Comparison of ENCODE assay signal across 18 cellular contexts in the genomic region with DNA sequence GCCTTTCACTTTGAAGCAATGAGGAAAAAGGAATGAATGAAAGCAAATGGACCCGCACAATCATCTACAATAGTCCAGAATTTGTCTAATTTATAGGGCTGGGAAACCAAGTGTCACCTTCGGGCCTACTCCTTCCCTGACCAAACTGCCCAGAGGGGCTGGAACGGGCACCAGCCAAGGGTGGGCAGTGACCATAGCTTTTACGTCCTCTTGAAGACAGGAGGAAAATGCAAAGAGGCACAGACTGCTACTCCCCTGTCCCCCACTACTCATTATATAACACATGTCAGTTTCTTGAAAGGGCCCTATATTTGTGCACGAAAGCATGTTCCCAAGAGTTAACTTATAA.
DNase-seq lines count a peak whose midpoint lies in the region; ATAC-seq and TF ChIP-seq lines count a peak whose summit lies in the region.
"Had no signal": no experiment of that assay in that cellular context is flagged by ENCODE, and none has a peak within 500 bp of the region (broad histone marks: within the 10 kb centered on the region; RNA-seq: fewer than 3 reads in every experiment).

No MANE protein-coding gene starts in this region.

- H3K4me1 Mint-ChIP-seq in Caco-2 (ENCODE audit: low read depth, unreplicated experiment) = peaks cover 34% of the 10 kb centered on the region
- no peaks in the 10 kb centered on the region for H3K4me1 Mint-ChIP-seq in endothelial cell (ENCODE audit: unreplicated experiment)
- H3K4me1 Mint-ChIP-seq in activated CD4-positive, alpha-beta memory T cell treated with anti-CD3 and anti-CD28 coated beads for 36 hours (ENCODE audit: low read depth) = peaks cover 5% of the 10 kb centered on the region
- H3K4me1 Mint-ChIP-seq in HFFc6 (ENCODE audit: low read depth) = peaks cover 31% of the 10 kb centered on the region

- H3K4me1 ChIP-seq in Caco-2 (peaks cover 17% of the 10 kb centered on the region), mucosa of stomach (ENCODE audit: control insufficient read depth, insufficient read depth, low read length) (peaks cover 18% of the 10 kb centered on the region), prostate gland (replicated peaks) (peaks cover 35% of the 10 kb centered on the region)

- WGBS in prostate gland = 91% methylated on average over 5 of the region's 5 CpGs

- H3K9ac ChIP-seq in mucosa of stomach (ENCODE audit: low read length) = peak overlapping the region; percentile 14

- H3K4me3 ChIP-seq in Caco-2 (ENCODE audit: low read depth, low read length) = no peak overlapping the region
- no peak overlapping the region for H3K4me3 ChIP-seq in mucosa of stomach (ENCODE audit: low read length)
- no peak overlapping the region for H3K4me3 ChIP-seq in prostate gland

- H3K27me3 ChIP-seq in Caco-2 (replicated peaks; ENCODE audit: control insufficient read depth, insufficient read depth, low read length) = no peaks in the 10 kb centered on the region
- H3K27me3 ChIP-seq in mucosa of stomach (ENCODE audit: control insufficient read depth, insufficient read depth, low read length) = no peaks in the 10 kb centered on the region
- no peaks in the 10 kb centered on the region for H3K27me3 ChIP-seq in prostate gland (replicated peaks; ENCODE audit: insufficient read depth)
- H3K27me3 ChIP-seq: BE2C had no signal

- H3K27ac Mint-ChIP-seq in Caco-2 (ENCODE audit: unreplicated experiment) = peak overlapping the region; percentile 43
- H3K27ac Mint-ChIP-seq in endothelial cell (ENCODE audit: unreplicated experiment) = no peak overlapping the region
- no peak overlapping the region for H3K27ac Mint-ChIP-seq in activated CD4-positive, alpha-beta memory T cell treated with anti-CD3 and anti-CD28 coated beads for 36 hours
- no peak overlapping the region for H3K27ac Mint-ChIP-seq in HFFc6
- H3K27ac Mint-ChIP-seq: CD4-positive, alpha-beta T cell; IgD-negative memory B cell had no signal

- TF ChIP-seq CTCF in C4-2B (conservative IDR thresholded peaks at IDR 0.05) (no peak), Caco-2 (IDR thresholded peaks at IDR 0.05; ENCODE audit: insufficient read depth in 1 of 2, low read depth in 1 of 2, low read length in 1 of 2, severe bottlenecking in 1 of 2, unreplicated experiment in 1 of 2) (no peak), prostate gland (IDR thresholded peaks at IDR 0.05) (no peak), endothelial cell (IDR thresholded peaks at IDR 0.05; ENCODE audit: unreplicated experiment) (no peak), HFFc6 (IDR thresholded peaks at IDR 0.05) (no peak)

- no TSS peak for BruUV-seq in Caco-2 (replicated peaks; lab: Mats Ljungman, UMichigan)

- H3K36me3 ChIP-seq in Caco-2 (ENCODE audit: control insufficient read depth, insufficient read depth, low read length) (no peaks in the 10 kb centered on the region), mucosa of stomach (ENCODE audit: control insufficient read depth, insufficient read depth, low read length) (no peaks in the 10 kb centered on the region), prostate gland (no peaks in the 10 kb centered on the region)
- H3K36me3 ChIP-seq: BE2C had no signal

- POLR2A ChIA-PET in Caco-2 (lab: Charles Lee) = interaction anchor here (0.6 kb wide), 1 partner anchor 93 kb away, joined by 3 read pairs; no protein-coding TSS in a partner anchor
- POLR2A ChIA-PET in activated CD4-positive, alpha-beta memory T cell treated with anti-CD3 and anti-CD28 coated beads for 36 hours (lab: Charles Lee) = no interaction called here

- DNase-seq in Caco-2 (no peak), prostate gland (ENCODE audit: low spot score) (no peak), endothelial cell (ENCODE audit: low spot score) (no peak), HFFc6 (no peak)
- no peak for DNase-seq in activated CD4-positive, alpha-beta memory T cell treated with anti-CD3 and anti-CD28 coated beads for 36 hours
- DNase-seq: ACHN; BE2C; C1 segment of cervical spinal cord; CD4-positive, alpha-beta T cell; DMS79 treated with DMSO at 0.1 percent for 48 hours; GF-D8; GOT3; H7; KBM-7 had no signal

- CTCF ChIA-PET in Caco-2 (lab: Charles Lee) = interaction anchor here (2.5 kb wide), 1 partner anchor 93 kb away, joined by 7 read pairs; no protein-coding TSS in a partner anchor
- CTCF ChIA-PET in activated CD4-positive, alpha-beta memory T cell treated with anti-CD3 and anti-CD28 coated beads for 36 hours (lab: Charles Lee) = no interaction called here

- no peak overlapping the region for H3K4me3 Mint-ChIP-seq in Caco-2 (ENCODE audit: unreplicated experiment)
- no peak overlapping the region for H3K4me3 Mint-ChIP-seq in endothelial cell (ENCODE audit: unreplicated experiment)
- H3K4me3 Mint-ChIP-seq in activated CD4-positive, alpha-beta memory T cell treated with anti-CD3 and anti-CD28 coated beads for 36 hours = no peak overlapping the region
- H3K4me3 Mint-ChIP-seq in HFFc6 = no peak overlapping the region
- H3K4me3 Mint-ChIP-seq: CD4-positive, alpha-beta T cell; IgD-negative memory B cell had no signal

- H3K9me3 ChIP-seq in Caco-2 (no peaks in the 10 kb centered on the region), mucosa of stomach (ENCODE audit: control insufficient read depth, low read length) (no peaks in the 10 kb centered on the region), prostate gland (no peaks in the 10 kb centered on the region)
- H3K9me3 ChIP-seq: BE2C had no signal

- H3K27me3 Mint-ChIP-seq in Caco-2 (ENCODE audit: insufficient read depth, unreplicated experiment) = no peaks in the 10 kb centered on the region
- H3K27me3 Mint-ChIP-seq in endothelial cell (ENCODE audit: unreplicated experiment) = no peaks in the 10 kb centered on the region
- H3K27me3 Mint-ChIP-seq in activated CD4-positive, alpha-beta memory T cell treated with anti-CD3 and anti-CD28 coated beads for 36 hours = no peaks in the 10 kb centered on the region
- H3K27me3 Mint-ChIP-seq in HFFc6 (ENCODE audit: insufficient read depth) = peaks cover 2% of the 10 kb centered on the region; the same call in 1 of the 2 replicates
- H3K27me3 Mint-ChIP-seq: CD4-positive, alpha-beta T cell had no signal

- H3K9me3 Mint-ChIP-seq in Caco-2 (ENCODE audit: unreplicated experiment) (no peaks in the 10 kb centered on the region), endothelial cell (ENCODE audit: unreplicated experiment) (no peaks in the 10 kb centered on the region), HFFc6 (no peaks in the 10 kb centered on the region)
- no peaks in the 10 kb centered on the region for H3K9me3 Mint-ChIP-seq in activated CD4-positive, alpha-beta memory T cell treated with anti-CD3 and anti-CD28 coated beads for 36 hours
- H3K9me3 Mint-ChIP-seq: CD4-positive, alpha-beta T cell; IgD-negative memory B cell had no signal

- ATAC-seq in HG02884 (IDR thresholded peaks at IDR 0.05; ENCODE audit: unreplicated experiment) = no peak

- peaks cover 18% of the 10 kb centered on the region for H3K36me3 Mint-ChIP-seq in Caco-2 (ENCODE audit: insufficient read depth, unreplicated experiment)
- H3K36me3 Mint-ChIP-seq in endothelial cell (ENCODE audit: low read depth, unreplicated experiment) = no peaks in the 10 kb centered on the region
- H3K36me3 Mint-ChIP-seq in activated CD4-positive, alpha-beta memory T cell treated with anti-CD3 and anti-CD28 coated beads for 36 hours = no peaks in the 10 kb centered on the region
- H3K36me3 Mint-ChIP-seq in HFFc6 (ENCODE audit: low read depth) = peaks cover 8% of the 10 kb centered on the region; the same call in 1 of the 2 replicates

- TF ChIP-seq POLR2A in prostate gland (IDR thresholded peaks at IDR 0.05) = no peak

- H3K27ac ChIP-seq in C4-2B = 0 out of 2 replicates have a peak overlapping the region, but pooled peaks have one; percentile 9
- H3K27ac ChIP-seq in prostate gland = peak overlapping the region; percentile 79 to 92

- intact Hi-C loops in Caco-2 (cut with micrococcal nuclease; ENCODE audit: unreplicated experiment) (no loop called here), prostate gland (cut with DNase I) (no loop called here)
- intact Hi-C loops in activated CD4-positive, alpha-beta memory T cell treated with anti-CD3 and anti-CD28 coated beads for 36 hours (cut with micrococcal nuclease) = no loop called here
